Comparison of ENCODE assay signal across 9 cellular contexts in the genomic region with DNA sequence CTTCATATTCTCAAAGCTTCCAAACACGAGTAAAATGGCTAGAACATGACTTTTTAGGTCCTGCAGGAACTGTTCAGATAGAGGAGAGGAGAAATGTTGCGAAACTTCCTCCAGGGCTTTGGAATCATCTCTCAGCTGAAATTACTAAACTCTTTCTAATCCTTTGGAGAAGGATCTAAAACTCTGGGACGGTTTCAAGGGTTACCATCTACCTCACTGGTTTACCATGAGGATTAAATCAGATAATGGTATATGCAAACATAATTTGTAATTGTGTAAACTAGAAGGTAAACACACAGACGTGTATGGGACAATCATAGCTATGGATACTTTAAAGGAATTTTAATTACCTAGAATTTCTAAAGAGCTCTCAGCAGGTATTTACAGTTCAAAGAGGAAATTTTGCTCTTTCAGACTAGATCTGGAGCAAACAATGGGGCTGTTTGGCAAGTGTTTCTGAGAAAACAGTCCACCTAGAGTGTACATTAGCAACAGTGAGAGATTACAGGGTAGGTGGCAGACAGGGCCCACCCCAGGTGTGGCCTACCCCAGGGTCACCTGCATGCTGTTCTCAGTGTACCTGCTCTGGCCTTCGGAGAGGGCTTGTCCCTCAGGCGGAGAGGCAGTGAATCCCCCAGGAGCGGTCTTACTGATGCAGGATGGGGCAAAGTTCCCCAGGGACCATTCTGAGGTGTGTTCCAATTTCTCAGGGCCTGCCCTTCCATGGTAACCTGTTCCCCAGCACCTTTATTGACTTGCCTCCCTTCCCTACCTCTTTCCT.
DNase-seq lines count a peak whose midpoint lies in the region; ATAC-seq and TF ChIP-seq lines count a peak whose summit lies in the region.
"Had no signal": no experiment of that assay in that cellular context is flagged by ENCODE, and none has a peak within 500 bp of the region (broad histone marks: within the 10 kb centered on the region; RNA-seq: fewer than 3 reads in every experiment).

No MANE protein-coding gene starts in this region.

- H3K36me3 ChIP-seq in GM23248 (ENCODE audit: low read depth) (no peaks in the 10 kb centered on the region), spleen (no peaks in the 10 kb centered on the region), heart right ventricle (no peaks in the 10 kb centered on the region)

- H3K27me3 ChIP-seq in GM23248 (replicated peaks; ENCODE audit: insufficient read depth) (no peaks in the 10 kb centered on the region), spleen (replicated peaks in 1 of 7) (no peaks in the 10 kb centered on the region), heart right ventricle (no peaks in the 10 kb centered on the region)

- no peaks in the 10 kb centered on the region for H4K20me1 ChIP-seq in GM23248 (ENCODE audit: insufficient read depth)

- TF ChIP-seq POLR2A in spleen (IDR thresholded peaks at IDR 0.05) = no peak

- H3K4me1 ChIP-seq in GM23248 (ENCODE audit: insufficient read depth) = peaks cover 47% of the 10 kb centered on the region
- peaks cover 20 to 95% (median 53%) of the 10 kb centered on the region in 6 donors for H3K4me1 ChIP-seq in spleen
- peaks cover 0 to 61% (median 17%) of the 10 kb centered on the region in 9 donors for H3K4me1 ChIP-seq in heart right ventricle

- DNase-seq in GM23248 = peak; percentile 79
- DNase-seq in NCI-H748 treated with DMSO at 0.1 percent for 48 hours (lab: John Stamatoyannopoulos, UW) = peak; percentile 83
- peak; percentile 51 for DNase-seq in fibroblast of gingiva (ENCODE audit: low read depth)
- peak; percentile 43 for DNase-seq in spleen
- DNase-seq in activated naive CD4-positive, alpha-beta T cell treated with Interleukin-2 at 50 U/mL for 16 hours = no peak
- no peak for DNase-seq in NCI-H128 (lab: John Stamatoyannopoulos, UW; ENCODE audit: unreplicated experiment)
- DNase-seq in heart right ventricle = no peak
- no peak for DNase-seq in mesenteric fat pad (ENCODE audit: low spot score)
- DNase-seq: NCI-H510A treated with DMSO at 0.1 percent for 48 hours had no signal

- no peak for ATAC-seq in heart right ventricle

- H3K9me2 ChIP-seq in GM23248 (ENCODE audit: insufficient read depth) = no peaks in the 10 kb centered on the region

- no peak overlapping the region for H3K4me2 ChIP-seq in GM23248 (ENCODE audit: unreplicated experiment)

- intact Hi-C loops in spleen (cut with DNase I; ENCODE audit: low total_unique reads) = loop anchor here (10.0 kb wide), 2 partner anchors 178 to 378 kb away; no protein-coding TSS in a partner anchor
- intact Hi-C loops in heart right ventricle (cut with DNase I) = loop anchor here in 4 of 10 donors (5.0 to 10.0 kb wide), 4 partner anchors 128 to 598 kb away; a partner anchor contains a TSS

- no peak overlapping the region for H3K4me3 ChIP-seq in GM23248
- H3K4me3 ChIP-seq in spleen = no peak overlapping the region
- no peak overlapping the region for H3K4me3 ChIP-seq in heart right ventricle

- H3K9me3 ChIP-seq in GM23248 (ENCODE audit: low read depth) (no peaks in the 10 kb centered on the region), spleen (no peaks in the 10 kb centered on the region), heart right ventricle (no peaks in the 10 kb centered on the region)

- in situ Hi-C loops in GM23248 (cut with MboI) = loop anchor here (10.0 kb wide), 1 partner anchor 178 kb away; no protein-coding TSS in a partner anchor

- TF ChIP-seq CTCF in spleen (IDR thresholded peaks at IDR 0.05 in 8 of 11, conservative IDR thresholded peaks at IDR 0.05 in 3 of 11) (no peak), heart right ventricle (IDR thresholded peaks at IDR 0.05) (no peak)

- no peaks in the 10 kb centered on the region for H3K79me2 ChIP-seq in GM23248 (ENCODE audit: insufficient read depth)

- no peak overlapping the region for H2AFZ ChIP-seq in GM23248

- no peak overlapping the region for H3K9ac ChIP-seq in GM23248

- H3F3A ChIP-seq in GM23248 (ENCODE audit: insufficient read depth) = peaks cover 36% of the 10 kb centered on the region

- peak overlapping the region; percentile 13 for H3K27ac ChIP-seq in GM23248
- no peak overlapping the region for H3K27ac ChIP-seq in spleen
- H3K27ac ChIP-seq in heart right ventricle = no peak overlapping the region

- WGBS in GM23248 (ENCODE audit: low coverage in 1 of 2, low lambda C conversion rate in 2 of 2, missing lambda C conversion rate in 2 of 2), 2 experiments = 61 to 66% methylated on average over 7 of the region's 7 CpGs
- WGBS in spleen, 5 donors = 80 to 90% (median 87%) methylated on average over 7 of the region's 7 CpGs
- 76 to 88% methylated on average over 7 of the region's 7 CpGs for WGBS in heart right ventricle, 2 donors

Comparison
In these comparisons a context has a peak if more than half of its experiments do, and no peak if none do; other contexts are left out.
1. DNase-seq: peak in GM23248 (single experiment), NCI-H748 treated with DMSO at 0.1 percent for 48 hours (single experiment), fibroblast of gingiva (single experiment) and spleen (single experiment); none in activated naive CD4-positive, alpha-beta T cell treated with Interleukin-2 at 50 U/mL for 16 hours (single experiment), NCI-H128 (single experiment), heart right ventricle (0 of 2) and mesenteric fat pad (single experiment).